17 cellular contexts compared by ENCODE assay signal in the genomic region with DNA sequence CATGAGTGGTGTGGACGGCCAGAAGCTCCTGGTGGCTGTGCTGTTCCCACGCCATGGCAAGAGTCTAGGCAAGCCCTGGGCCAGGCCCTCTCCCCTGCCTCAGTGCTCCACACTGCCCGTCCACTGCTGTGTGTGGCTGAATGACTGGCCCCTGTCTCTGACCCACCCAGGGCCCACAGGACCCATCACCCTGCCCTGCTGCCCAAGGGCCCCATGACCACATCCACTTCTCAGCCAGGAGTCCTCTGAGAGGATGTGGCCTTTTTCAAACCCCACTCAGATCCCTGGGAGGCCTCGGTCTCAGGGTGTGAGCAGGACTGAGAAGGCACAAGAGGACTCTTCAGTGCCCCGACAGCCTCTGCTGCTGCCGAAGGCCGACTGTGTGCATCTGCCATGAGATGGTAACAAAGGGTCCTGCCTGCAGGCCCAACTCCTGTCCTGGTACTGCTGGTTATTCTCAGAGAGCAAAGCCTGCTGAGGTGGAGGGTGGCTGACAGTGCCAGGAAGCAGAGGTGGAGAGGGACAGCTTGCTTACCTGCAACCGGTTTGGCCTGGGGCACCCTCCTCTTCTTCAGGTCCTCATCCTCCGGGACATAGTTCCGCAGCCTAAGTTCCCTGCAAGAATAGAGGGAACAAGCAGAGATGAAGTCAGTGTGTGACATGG. TPM values are rescaled to one million over a fixed set of nuclear protein-coding genes. Genes with fewer than 3 reads are reported as not detected.
DNase-seq lines count a peak whose midpoint lies in the region; ATAC-seq and TF ChIP-seq lines count a peak whose summit lies in the region.
"Had no signal": no experiment of that assay in that cellular context is flagged by ENCODE, and none has a peak within 500 bp of the region (broad histone marks: within the 10 kb centered on the region; RNA-seq: fewer than 3 reads in every experiment).

No MANE protein-coding gene starts in this region.

- intact Hi-C loops in activated CD4-positive, alpha-beta memory T cell treated with anti-CD3 and anti-CD28 coated beads for 36 hours (cut with micrococcal nuclease) = loop anchor here (10.0 kb wide), 1 partner anchor 50 kb away; a partner anchor contains a TSS
- intact Hi-C loops in stomach (cut with DNase I; ENCODE audit: low total_unique reads) = loop anchor here (5.0 kb wide), 1 partner anchor 72 kb away; no protein-coding TSS in a partner anchor
- intact Hi-C loops in breast epithelium (cut with DNase I; ENCODE audit: low total_unique reads) = loop anchor here (5.0 kb wide), 1 partner anchor 1048 kb away; no protein-coding TSS in a partner anchor

- POLR2A ChIA-PET in activated CD4-positive, alpha-beta memory T cell treated with anti-CD3 and anti-CD28 coated beads, Interleukin-2, amount 10 ng/mL, durations not matched to agents 7 days and 5 days (lab: Charles Lee) = interaction anchor here (1.3 to 12.0 kb wide), 3 partner anchors 24 to 56 kb away, joined by 3 to 94 read pairs (median 3); a partner anchor contains a TSS
- POLR2A ChIA-PET in activated CD4-positive, alpha-beta memory T cell treated with anti-CD3 and anti-CD28 coated beads for 36 hours (lab: Charles Lee) = no interaction called here

- no peak for TF ChIP-seq EP300 in stomach (IDR thresholded peaks at IDR 0.05)

- TF ChIP-seq POLR2A in stomach (IDR thresholded peaks at IDR 0.05) (no peak), breast epithelium (IDR thresholded peaks at IDR 0.05) (no peak)

- ATAC-seq in activated T-helper 17 cell treated with anti-CD3 and anti-CD28 coated beads, Interleukin-2, amount 50 U/mL, for 72 hours (replicated peaks) = no peak
- ATAC-seq: foreskin keratinocyte, SK-N-SH treated with all-trans-retinoic acid at 6 μM for 48 hours had no signal

- H3K27me3 ChIP-seq in stomach (no peaks in the 10 kb centered on the region), breast epithelium (no peaks in the 10 kb centered on the region)
- H3K27me3 ChIP-seq: foreskin keratinocyte had no signal

- peak overlapping the region in 4 of 5 donors; percentile 66 to 88 (median 84) for H3K27ac ChIP-seq in stomach
- no peak overlapping the region for H3K27ac ChIP-seq in breast epithelium
- H3K27ac ChIP-seq: foreskin keratinocyte had no signal

- TF ChIP-seq CTCF in stomach (IDR thresholded peaks at IDR 0.05) (no peak), breast epithelium (IDR thresholded peaks at IDR 0.05) (no peak)

- peaks cover 48 to 71% (median 65%) of the 10 kb centered on the region in 4 donors for H3K4me1 ChIP-seq in stomach
- H3K4me1 ChIP-seq in breast epithelium = peaks cover 0 to 32% of the 10 kb centered on the region in 2 donors
- H3K4me1 ChIP-seq: foreskin keratinocyte had no signal

- H3K36me3 ChIP-seq in stomach (peaks cover 51 to 78% (median 68%) of the 10 kb centered on the region in 4 donors), breast epithelium (no peaks in the 10 kb centered on the region)

- CTCF ChIA-PET in activated CD4-positive, alpha-beta memory T cell treated with anti-CD3 and anti-CD28 coated beads, Interleukin-2, amount 10 ng/mL, durations not matched to agents 7 days and 5 days (lab: Charles Lee) = interaction anchor here (1.6 to 2.3 kb wide), 2 partner anchors 73 kb away, joined by 7 to 18 read pairs; no protein-coding TSS in a partner anchor
- CTCF ChIA-PET in activated CD4-positive, alpha-beta memory T cell treated with anti-CD3 and anti-CD28 coated beads for 36 hours (lab: Charles Lee) = interaction anchor here (0.5 kb wide), 1 partner anchor 407 kb away, joined by 3 read pairs; no protein-coding TSS in a partner anchor

- 77 to 91% (median 88%) methylated on average over 10 of the region's 10 CpGs for WGBS in stomach, 5 donors

- H3K36me3 Mint-ChIP-seq in activated CD4-positive, alpha-beta memory T cell treated with anti-CD3 and anti-CD28 coated beads, Interleukin-2, amount 10 ng/mL, durations not matched to agents 7 days and 5 days (ENCODE audit: low read depth) = peaks cover 74% of the 10 kb centered on the region
- peaks cover 42% of the 10 kb centered on the region for H3K36me3 Mint-ChIP-seq in activated CD4-positive, alpha-beta memory T cell treated with anti-CD3 and anti-CD28 coated beads for 36 hours
- peaks cover 87% of the 10 kb centered on the region for H3K36me3 Mint-ChIP-seq in activated T-helper 17 cell treated with anti-CD3 and anti-CD28 coated beads, Interleukin-2, amount 50 U/mL, for 72 hours (ENCODE audit: low read depth)

- no peaks in the 10 kb centered on the region for H3K9me3 ChIP-seq in stomach
- H3K9me3 ChIP-seq in breast epithelium = no peaks in the 10 kb centered on the region
- H3K9me3 ChIP-seq: Caco-2 had no signal

- peak overlapping the region; percentile 88 for H3K27ac Mint-ChIP-seq in activated CD4-positive, alpha-beta memory T cell treated with anti-CD3 and anti-CD28 coated beads, Interleukin-2, amount 10 ng/mL, durations not matched to agents 7 days and 5 days
- no peak overlapping the region for H3K27ac Mint-ChIP-seq in activated CD4-positive, alpha-beta memory T cell treated with anti-CD3 and anti-CD28 coated beads for 36 hours
- H3K27ac Mint-ChIP-seq in activated T-helper 17 cell treated with anti-CD3 and anti-CD28 coated beads, Interleukin-2, amount 50 U/mL, for 72 hours = peak overlapping the region; percentile 70

- no peak overlapping the region for H3K4me3 Mint-ChIP-seq in activated CD4-positive, alpha-beta memory T cell treated with anti-CD3 and anti-CD28 coated beads, Interleukin-2, amount 10 ng/mL, durations not matched to agents 7 days and 5 days
- no peak overlapping the region for H3K4me3 Mint-ChIP-seq in activated CD4-positive, alpha-beta memory T cell treated with anti-CD3 and anti-CD28 coated beads for 36 hours
- no peak overlapping the region for H3K4me3 Mint-ChIP-seq in activated T-helper 17 cell treated with anti-CD3 and anti-CD28 coated beads, Interleukin-2, amount 50 U/mL, for 72 hours

- DNase-seq in activated CD4-positive, alpha-beta memory T cell treated with anti-CD3 and anti-CD28 coated beads, Interleukin-2, amount 10 ng/mL, durations not matched to agents 7 days and 5 days = no peak
- no peak for DNase-seq in activated CD4-positive, alpha-beta memory T cell treated with anti-CD3 and anti-CD28 coated beads for 36 hours
- peak; percentile 76 for DNase-seq in mesenteric fat pad (ENCODE audit: low spot score)
- DNase-seq in stomach = no peak
- no peak for DNase-seq in breast epithelium (ENCODE audit: low spot score in 2 of 2)
- DNase-seq in cerebellum (ENCODE audit: low spot score) = no peak
- DNase-seq in SIG-M5 treated with dmso at 0.1 percent for 504 hours (lab: John Stamatoyannopoulos, UW; ENCODE audit: unreplicated experiment) = no peak
- DNase-seq: activated CD4-positive, alpha-beta T cell treated with anti-CD3 and anti-CD28 coated beads for 1 hour; effector memory CD4-positive, alpha-beta T cell; foreskin keratinocyte; GF-D8; NCI-H1105 treated with DMSO at 0.1 percent for 48 hours; stimulated activated CD4-positive, alpha-beta T cell treated with anti-CD3 and anti-CD28 coated beads, Interleukin-4, amount 100 ng/mL, for 4 hours; stimulated activated naive CD4-positive, alpha-beta T cell had no signal

- H3K9me3 Mint-ChIP-seq in activated CD4-positive, alpha-beta memory T cell treated with anti-CD3 and anti-CD28 coated beads, Interleukin-2, amount 10 ng/mL, durations not matched to agents 7 days and 5 days = peaks cover 8% of the 10 kb centered on the region
- H3K9me3 Mint-ChIP-seq in activated CD4-positive, alpha-beta memory T cell treated with anti-CD3 and anti-CD28 coated beads for 36 hours = peaks cover 3% of the 10 kb centered on the region
- peaks cover 5% of the 10 kb centered on the region for H3K9me3 Mint-ChIP-seq in activated T-helper 17 cell treated with anti-CD3 and anti-CD28 coated beads, Interleukin-2, amount 50 U/mL, for 72 hours

- H3K4me3 ChIP-seq in stomach = no peak overlapping the region
- H3K4me3 ChIP-seq in breast epithelium = no peak overlapping the region

- H3K4me1 Mint-ChIP-seq in activated CD4-positive, alpha-beta memory T cell treated with anti-CD3 and anti-CD28 coated beads, Interleukin-2, amount 10 ng/mL, durations not matched to agents 7 days and 5 days = peaks cover 55% of the 10 kb centered on the region
- peaks cover 34% of the 10 kb centered on the region for H3K4me1 Mint-ChIP-seq in activated CD4-positive, alpha-beta memory T cell treated with anti-CD3 and anti-CD28 coated beads for 36 hours (ENCODE audit: low read depth)
- peaks cover 21% of the 10 kb centered on the region for H3K4me1 Mint-ChIP-seq in activated T-helper 17 cell treated with anti-CD3 and anti-CD28 coated beads, Interleukin-2, amount 50 U/mL, for 72 hours

- no peaks in the 10 kb centered on the region for H3K27me3 Mint-ChIP-seq in activated CD4-positive, alpha-beta memory T cell treated with anti-CD3 and anti-CD28 coated beads, Interleukin-2, amount 10 ng/mL, durations not matched to agents 7 days and 5 days
- no peaks in the 10 kb centered on the region for H3K27me3 Mint-ChIP-seq in activated CD4-positive, alpha-beta memory T cell treated with anti-CD3 and anti-CD28 coated beads for 36 hours
- H3K27me3 Mint-ChIP-seq in activated T-helper 17 cell treated with anti-CD3 and anti-CD28 coated beads, Interleukin-2, amount 50 U/mL, for 72 hours = no peaks in the 10 kb centered on the region

RNA-seq across cellular contexts. Expression of a gene that starts 47.5 kb away (rescaled TPM):
- total RNA-seq in activated CD4-positive, alpha-beta memory T cell treated with anti-CD3 and anti-CD28 coated beads, Interleukin-2, amount 10 ng/mL, durations not matched to agents 7 days and 5 days = not detected
- not detected for total RNA-seq in activated CD4-positive, alpha-beta memory T cell treated with anti-CD3 and anti-CD28 coated beads for 36 hours
- total RNA-seq in activated T-helper 17 cell treated with anti-CD3 and anti-CD28 coated beads, Interleukin-2, amount 50 U/mL, for 72 hours = not detected
- total RNA-seq in mesenteric fat pad (16.3 TPM), stomach (1 to 10 TPM; 2.6 to 4.0 (median 3.5) TPM), breast epithelium (10 to 100 TPM in 2 of 3 donors, 1 to 10 TPM in 1; 4.7 to 38.2 (median 13.4) TPM), cerebellum (4.4 TPM)
- polyA plus RNA-seq in stomach = 10 to 100 TPM in 2 of 3 donors, 1 to 10 TPM in 1; 8.4 to 22.4 (median 20.9) TPM
- total RNA-seq: foreskin keratinocyte had no signal
- polyA plus RNA-seq: foreskin keratinocyte had no signal

RNA-seq across cellular contexts. Expression of a gene that starts 51.5 kb away (rescaled TPM):
- 10 to 100 TPM; 55.0 to 56.7 TPM for total RNA-seq in activated CD4-positive, alpha-beta memory T cell treated with anti-CD3 and anti-CD28 coated beads, Interleukin-2, amount 10 ng/mL, durations not matched to agents 7 days and 5 days
- 10 to 100 TPM; 44.3 to 49.9 TPM for total RNA-seq in activated CD4-positive, alpha-beta memory T cell treated with anti-CD3 and anti-CD28 coated beads for 36 hours
- total RNA-seq in activated T-helper 17 cell treated with anti-CD3 and anti-CD28 coated beads, Interleukin-2, amount 50 U/mL, for 72 hours = 10 to 100 TPM; 46.9 to 59.8 TPM
- total RNA-seq in mesenteric fat pad (33.1 TPM), stomach (10 to 100 TPM in 4 of 5 donors, 1 to 10 TPM in 1; 2.9 to 55.3 (median 38.4) TPM), breast epithelium (10 to 100 TPM; 27.0 to 50.2 (median 43.9) TPM), cerebellum (23.0 TPM)
- 10 to 100 TPM; 84.2 to 88.7 (median 84.5) TPM for polyA plus RNA-seq in stomach

RNA-seq across cellular contexts. Expression of a gene that starts 54.4 kb away (rescaled TPM):
- 100 to 1,000 TPM; 254 to 267 TPM for total RNA-seq in activated CD4-positive, alpha-beta memory T cell treated with anti-CD3 and anti-CD28 coated beads, Interleukin-2, amount 10 ng/mL, durations not matched to agents 7 days and 5 days
- total RNA-seq in activated CD4-positive, alpha-beta memory T cell treated with anti-CD3 and anti-CD28 coated beads for 36 hours = 100 to 1,000 TPM; 114 to 117 TPM
- 100 to 1,000 TPM; 140 to 169 TPM for total RNA-seq in activated T-helper 17 cell treated with anti-CD3 and anti-CD28 coated beads, Interleukin-2, amount 50 U/mL, for 72 hours
- total RNA-seq in mesenteric fat pad = 42.9 TPM
- 100 to 1,000 TPM in 4 of 5 donors, 10 to 100 TPM in 1; 50.9 to 653 (median 247) TPM for total RNA-seq in stomach
- polyA plus RNA-seq in stomach = 100 to 1,000 TPM in 1 of 3 donors, 10 to 100 TPM in 2; 35.0 to 193 (median 49.2) TPM
- total RNA-seq in breast epithelium = 10 to 100 TPM; 16.8 to 58.3 (median 54.4) TPM
- total RNA-seq in cerebellum = 8.2 TPM

Comparison
In these comparisons a context has a peak if more than half of its experiments do, and no peak if none do; other contexts are left out.
1. H3K27ac ChIP-seq: peak in stomach (4 of 5); none in breast epithelium (0 of 2).